9 cellular contexts compared by ENCODE assay signal in genomic region chr1:205441716-205442050, GRCh38. TPM values are rescaled to one million over a fixed set of nuclear protein-coding genes. Genes with fewer than 3 reads are reported as not detected.
DNase-seq lines count a peak whose midpoint lies in the region; ATAC-seq, FAIRE-seq and TF ChIP-seq lines count a peak whose summit lies in the region.
"Had no signal": no experiment of that assay in that cellular context is flagged by ENCODE, and none has a peak within 500 bp of the region (broad histone marks: within the 10 kb centered on the region; RNA-seq: fewer than 3 reads in every experiment).

No MANE protein-coding gene starts in this region.

- DNase-seq in A673 (ENCODE audit: low spot score) (no peak), astrocyte (ENCODE audit: low read depth) (no peak), cortex of kidney (lab: John Stamatoyannopoulos, UW) (no peak), COR-L47 (lab: John Stamatoyannopoulos, UW) (no peak)

- H3K9ac ChIP-seq in astrocyte (ENCODE audit: low read length): no peak overlapping the region

- no peaks in the 10 kb centered on the region for H3K36me3 ChIP-seq in A673 (ENCODE audit: insufficient read depth, low read length, poor library complexity, severe bottlenecking)
- H3K36me3 ChIP-seq in HEK293 (ENCODE audit: control insufficient read depth in 2 of 2, insufficient read depth in 1 of 2, low read length in 2 of 2): no peaks in the 10 kb centered on the region
- H3K36me3 ChIP-seq in astrocyte (ENCODE audit: insufficient read depth, low read length): no peaks in the 10 kb centered on the region
- no peaks in the 10 kb centered on the region for H3K36me3 ChIP-seq in mesodermal cell (ENCODE audit: control insufficient read depth, insufficient read depth, low read length)

- H3K4me1 ChIP-seq in A673 (ENCODE audit: insufficient read depth, low read length, poor library complexity, severe bottlenecking): peaks cover 81% of the 10 kb centered on the region
- H3K4me1 ChIP-seq in HEK293 (ENCODE audit: control insufficient read depth, insufficient read depth, low read length): peaks cover 3% of the 10 kb centered on the region; the same call in 1 of the 2 replicates
- H3K4me1 ChIP-seq in astrocyte (ENCODE audit: insufficient read depth, low read length): peaks cover 20% of the 10 kb centered on the region
- peaks cover 54% of the 10 kb centered on the region for H3K4me1 ChIP-seq in mesodermal cell (ENCODE audit: control insufficient read depth, insufficient read depth, low read length, poor library complexity, severe bottlenecking)

- TF ChIP-seq CTCF in A673 (conservative IDR thresholded peaks at IDR 0.05; ENCODE audit: low read depth, low read length) (no peak), HEK293 (tag by site-specific recombination; IDR thresholded peaks at IDR 0.05) (no peak), astrocyte (IDR thresholded peaks at IDR 0.05; ENCODE audit: insufficient read depth, low read depth, low read length) (no peak)

- intact Hi-C loops in A673 (cut with micrococcal nuclease; ENCODE audit: unreplicated experiment): no loop called here

- peaks cover 53% of the 10 kb centered on the region for H3K4me1 Mint-ChIP-seq in astrocyte (ENCODE audit: low read depth, unreplicated experiment)

- H3K36me3 Mint-ChIP-seq in astrocyte (ENCODE audit: low read depth, unreplicated experiment): no peaks in the 10 kb centered on the region

- H3K4me3 Mint-ChIP-seq in astrocyte (ENCODE audit: unreplicated experiment): no peak overlapping the region

- no peak for ATAC-seq in GM18907 (IDR thresholded peaks at IDR 0.05; ENCODE audit: unreplicated experiment)
- ATAC-seq in HG03460 (IDR thresholded peaks at IDR 0.05; ENCODE audit: unreplicated experiment): no peak

- H3K79me2 ChIP-seq in astrocyte (ENCODE audit: insufficient read depth, low read length): no peaks in the 10 kb centered on the region

- no peaks in the 10 kb centered on the region for H3K27me3 Mint-ChIP-seq in astrocyte (ENCODE audit: low read depth, unreplicated experiment)

- no peak overlapping the region for H2AFZ ChIP-seq in astrocyte (ENCODE audit: low read depth, low read length)

- BruUV-seq in A673 (replicated peaks; lab: Mats Ljungman, UMichigan): no TSS peak

- H3K27me3 ChIP-seq in A673 (replicated peaks; ENCODE audit: insufficient read depth, low read depth, low read length, poor library complexity): no peaks in the 10 kb centered on the region
- peaks cover 3% of the 10 kb centered on the region for H3K27me3 ChIP-seq in astrocyte (ENCODE audit: insufficient read depth, low read length)

- CTCF ChIA-PET in A673 (lab: Charles Lee) (interaction anchor here (0.6 kb wide), 1 partner anchor 168 kb away, joined by 5 read pairs; no protein-coding TSS in a partner anchor), HEK293 (lab: Yijun Ruan, JAX) (interaction anchor here (0.6 to 4.3 kb wide), 10 partner anchors 8 to 750 kb away, joined by 3 to 48 read pairs (median 4); no protein-coding TSS in a partner anchor)

- no peak overlapping the region for H3K4me3 ChIP-seq in A673 (ENCODE audit: low read depth, low read length, poor library complexity, severe bottlenecking)
- H3K4me3 ChIP-seq in HEK293 (ENCODE audit: low read depth, low read length): no peak overlapping the region
- H3K4me3 ChIP-seq in astrocyte (ENCODE audit: insufficient read depth, low read depth, low read length): no peak overlapping the region
- H3K4me3 ChIP-seq in mesodermal cell (ENCODE audit: extremely low read depth, insufficient read depth, low read length, poor library complexity, severe bottlenecking): no peak overlapping the region

- H3K4me2 ChIP-seq in astrocyte (ENCODE audit: low read length): no peak overlapping the region

- peaks cover 10% of the 10 kb centered on the region for H4K20me1 ChIP-seq in astrocyte (ENCODE audit: insufficient read depth, low read length)

- H3K27ac Mint-ChIP-seq in astrocyte (ENCODE audit: unreplicated experiment): peak overlapping the region; percentile 89

- POLR2A ChIA-PET in A673 (lab: Charles Lee; ENCODE audit: low non-redundant PET): no interaction called here
- POLR2A ChIA-PET in HEK293 (lab: Yijun Ruan, JAX): interaction anchor here (0.8 to 1.8 kb wide), 2 partner anchors 8 to 11 kb away, joined by 3 to 10 read pairs; no protein-coding TSS in a partner anchor

- no peaks in the 10 kb centered on the region for H3K9me3 ChIP-seq in A673 (ENCODE audit: low read depth, low read length, poor library complexity, severe bottlenecking)
- H3K9me3 ChIP-seq in HEK293 (ENCODE audit: control insufficient read depth, insufficient read depth, low read depth, low read length): no peaks in the 10 kb centered on the region
- H3K9me3 ChIP-seq in astrocyte (ENCODE audit: insufficient read depth, low read depth, low read length): no peaks in the 10 kb centered on the region
- no peaks in the 10 kb centered on the region for H3K9me3 ChIP-seq in mesodermal cell (ENCODE audit: control insufficient read depth, low read length)

- no peaks in the 10 kb centered on the region for H3K9me3 Mint-ChIP-seq in astrocyte (ENCODE audit: unreplicated experiment)

- FAIRE-seq in astrocyte (lab: Jason Lieb, UNC): no peak

- WGBS in mesodermal cell (ENCODE audit: insufficient coverage in 2 of 2), 2 experiments: 65 to 73% methylated on average over 3 of the region's 3 CpGs

- H3K27ac ChIP-seq in A673 (ENCODE audit: low read depth, low read length, poor library complexity, severe bottlenecking): peak overlapping the region; percentile 58
- H3K27ac ChIP-seq in HEK293 (ENCODE audit: extremely low read depth, low read depth, low read length): no peak overlapping the region
- no peak overlapping the region for H3K27ac ChIP-seq in astrocyte (ENCODE audit: low read depth, low read length)
- H3K27ac ChIP-seq in mesodermal cell (ENCODE audit: low read depth, low read length, severe bottlenecking): peak overlapping the region; percentile 83

TF ChIP-seq in HEK293, 187 proteins besides CTCF, POLR2A, EP300 and RAD21:
- TF ChIP-seq ZNF664 (tag by site-specific recombination; IDR thresholded peaks at IDR 0.05) (peak; percentile 20; the same call in 1 of the 2 replicates), ZNF239 (tag by site-specific recombination; IDR thresholded peaks at IDR 0.05) (no peak)

RNA-seq across cellular contexts. Expression of gene BLACAT1, which starts 14.2 kb away (rescaled TPM):
- 0.45 and 2.0 TPM in 2 replicates for total RNA-seq in A673 (2021)
- total RNA-seq in astrocyte: 2.2 and 2.3 TPM in 2 replicates
- polyA plus RNA-seq in mesodermal cell (2013, experiment 1 of 2): 3.2 TPM
- 2.5 TPM for polyA plus RNA-seq in mesodermal cell (2013, experiment 2 of 2)
- total RNA-seq: NCI-H460 had no signal

RNA-seq across cellular contexts. Expression of gene LEMD1, which starts 19.8 kb away (rescaled TPM):
- total RNA-seq in A673 (2021) (1.5 and 3.4 TPM in 2 replicates), astrocyte (2.5 and 3.1 TPM in 2 replicates)
- 7.1 TPM for polyA plus RNA-seq in mesodermal cell (2013, experiment 1 of 2)
- polyA plus RNA-seq in mesodermal cell (2013, experiment 2 of 2): 4.1 TPM
- total RNA-seq: NCI-H460 had no signal

Comparison
In these comparisons a context has a peak if more than half of its experiments do, and no peak if none do; other contexts are left out.
1. H3K27ac ChIP-seq: peak in A673 (single experiment) and mesodermal cell (single experiment); none in HEK293 (single experiment) and astrocyte (single experiment).